Comparison of ENCODE assay signal across 15 cellular contexts in genomic region chr4:56755901-56756300, GRCh38.
A peak's percentile ranks its signal among the peaks of the same experiment; 100 is the strongest.
DNase-seq lines count a peak whose midpoint lies in the region; ATAC-seq and TF ChIP-seq lines count a peak whose summit lies in the region.
"Had no signal": no experiment of that assay in that cellular context is flagged by ENCODE, and none has a peak within 500 bp of the region (broad histone marks: within the 10 kb centered on the region; RNA-seq: fewer than 3 reads in every experiment).

No MANE protein-coding gene starts in this region.

- TF ChIP-seq CTCF in PC-3 (conservative IDR thresholded peaks at IDR 0.05; ENCODE audit: low read depth, low read length) (no peak), progenitor cell of endocrine pancreas (IDR thresholded peaks at IDR 0.05; ENCODE audit: unreplicated experiment) (no peak)

- POLR2A ChIA-PET in PC-3 (lab: Charles Lee; ENCODE audit: unreplicated experiment), result interaction anchor here (0.5 kb wide), 1 partner anchor 60 kb away, joined by 4 read pairs; no protein-coding TSS in a partner anchor
- POLR2A ChIA-PET in activated CD4-positive, alpha-beta T cell treated with anti-CD3 and anti-CD28 coated beads for 36 hours (lab: Charles Lee), result no interaction called here

- H2AFZ ChIP-seq in PC-3 (ENCODE audit: low read length), result peak overlapping the region; percentile 25; the same call in 1 of the 2 replicates

- H3K27ac Mint-ChIP-seq in progenitor cell of endocrine pancreas, result peak overlapping the region; percentile 62
- no peak overlapping the region for H3K27ac Mint-ChIP-seq in activated CD4-positive, alpha-beta T cell treated with anti-CD3 and anti-CD28 coated beads for 36 hours
- H3K27ac Mint-ChIP-seq: activated naive CD4-positive, alpha-beta T cell treated with anti-CD3 and anti-CD28 coated beads for 36 hours had no signal

- no peaks in the 10 kb centered on the region for H3K9me2 ChIP-seq in PC-3 (replicated peaks; ENCODE audit: low read length)

- no peaks in the 10 kb centered on the region for H3K79me2 ChIP-seq in PC-3 (ENCODE audit: low read length)

- peaks cover 4% of the 10 kb centered on the region for H3K9me3 Mint-ChIP-seq in progenitor cell of endocrine pancreas (ENCODE audit: low read depth)
- H3K9me3 Mint-ChIP-seq in activated CD4-positive, alpha-beta T cell treated with anti-CD3 and anti-CD28 coated beads for 36 hours (ENCODE audit: low read depth), result no peaks in the 10 kb centered on the region

- peak; percentile 10; the same call in 1 of the 2 replicates for ATAC-seq in PC-3
- ATAC-seq in activated CD4-positive, alpha-beta T cell treated with anti-CD3 and anti-CD28 coated beads for 36 hours, result no peak

- H3K4me2 ChIP-seq in PC-3 (ENCODE audit: low read length), result peak overlapping the region; percentile 47

- H3K27me3 ChIP-seq in PC-3 (ENCODE audit: low read length), result no peaks in the 10 kb centered on the region
- H3K27me3 ChIP-seq: SJCRH30 had no signal

- peaks cover 5% of the 10 kb centered on the region for H3K4me1 Mint-ChIP-seq in progenitor cell of endocrine pancreas (ENCODE audit: low read depth)
- peaks cover 46% of the 10 kb centered on the region for H3K4me1 Mint-ChIP-seq in activated CD4-positive, alpha-beta T cell treated with anti-CD3 and anti-CD28 coated beads for 36 hours

- H3K36me3 Mint-ChIP-seq in progenitor cell of endocrine pancreas (ENCODE audit: insufficient read depth), result no peaks in the 10 kb centered on the region
- no peaks in the 10 kb centered on the region for H3K36me3 Mint-ChIP-seq in activated CD4-positive, alpha-beta T cell treated with anti-CD3 and anti-CD28 coated beads for 36 hours (ENCODE audit: low read depth)

- H4K20me1 ChIP-seq in PC-3 (ENCODE audit: low read length), result no peaks in the 10 kb centered on the region

- peak; percentile 31 for DNase-seq in NCI-H345 (lab: John Stamatoyannopoulos, UW)
- no peak for DNase-seq in NCI-H345 treated with DMSO at 0.1 percent for 48 hours (lab: John Stamatoyannopoulos, UW; ENCODE audit: unreplicated experiment)
- DNase-seq in PC-3, result peak; percentile 70
- no peak for DNase-seq in epithelial cell of prostate (ENCODE audit: low read depth, low spot score)
- DNase-seq in progenitor cell of endocrine pancreas (ENCODE audit: low spot score, unreplicated experiment), result no peak
- DNase-seq in HUDEP-2 (lab: John Stamatoyannopoulos, UW; ENCODE audit: unreplicated experiment in 76 of 76), result no peak
- no peak for DNase-seq in activated CD4-positive, alpha-beta T cell treated with anti-CD3 and anti-CD28 coated beads for 36 hours
- no peak for DNase-seq in NCI-H526 (lab: John Stamatoyannopoulos, UW)
- DNase-seq: activated naive CD4-positive, alpha-beta T cell treated with anti-CD3 and anti-CD28 coated beads for 36 hours; caudate nucleus; GF-D8; MM.1S; NCI-H2171; SJCRH30 had no signal

- CTCF ChIA-PET in PC-3 (lab: Charles Lee), result no interaction called here
- CTCF ChIA-PET in activated CD4-positive, alpha-beta T cell treated with anti-CD3 and anti-CD28 coated beads for 36 hours (lab: Charles Lee), result interaction anchor here (0.6 kb wide), 1 partner anchor 23 kb away, joined by 3 read pairs; no protein-coding TSS in a partner anchor

- peaks cover 42% of the 10 kb centered on the region for H3K4me1 ChIP-seq in PC-3 (ENCODE audit: insufficient read depth, low read length)

- H3K9me3 ChIP-seq in PC-3 (ENCODE audit: low read length), result no peaks in the 10 kb centered on the region
- H3K9me3 ChIP-seq: SJCRH30 had no signal

- H3K4me3 Mint-ChIP-seq in progenitor cell of endocrine pancreas (ENCODE audit: low read depth), result no peak overlapping the region
- H3K4me3 Mint-ChIP-seq in activated CD4-positive, alpha-beta T cell treated with anti-CD3 and anti-CD28 coated beads for 36 hours, result no peak overlapping the region
- H3K4me3 Mint-ChIP-seq: activated naive CD4-positive, alpha-beta T cell treated with anti-CD3 and anti-CD28 coated beads for 36 hours had no signal

- intact Hi-C loops in PC-3 (cut with micrococcal nuclease), result loop anchor here (2.0 to 5.0 kb wide), 4 partner anchors 13 to 114 kb away; no protein-coding TSS in a partner anchor
- intact Hi-C loops in activated CD4-positive, alpha-beta T cell treated with anti-CD3 and anti-CD28 coated beads for 36 hours (cut with DNase I, micrococcal nuclease), result loop anchor here (2.0 to 5.0 kb wide), 6 partner anchors 33 to 221 kb away; partner anchors contain the start of genes NOA1 (in 1 of the 2), POLR2B (in 1 of the 2) and REST (in 1 of the 2)

- no peaks in the 10 kb centered on the region for H3F3A ChIP-seq in PC-3 (ENCODE audit: low read length, unreplicated experiment)

- H3K9ac ChIP-seq in PC-3 (ENCODE audit: low read length), result no peak overlapping the region

- H3K4me3 ChIP-seq in PC-3 (ENCODE audit: low read length), result no peak overlapping the region
- H3K4me3 ChIP-seq: SJCRH30 had no signal

- no peaks in the 10 kb centered on the region for H3K36me3 ChIP-seq in PC-3 (ENCODE audit: low read depth, low read length)
- H3K36me3 ChIP-seq: SJCRH30 had no signal

- peaks cover 9% of the 10 kb centered on the region for H3K27me3 Mint-ChIP-seq in progenitor cell of endocrine pancreas
- H3K27me3 Mint-ChIP-seq in activated CD4-positive, alpha-beta T cell treated with anti-CD3 and anti-CD28 coated beads for 36 hours, result no peaks in the 10 kb centered on the region

- no TSS peak for BruUV-seq in PC-3 (replicated peaks; lab: Mats Ljungman, UMichigan)

- H3K27ac ChIP-seq in PC-3 (ENCODE audit: low read length), result no peak overlapping the region
- H3K27ac ChIP-seq in epithelial cell of prostate, result peak overlapping the region; percentile 88
- H3K27ac ChIP-seq: 22Rv1, SJCRH30 had no signal

Comparison
In these comparisons a context has a peak if more than half of its experiments do, and no peak if none do; other contexts are left out.
1. DNase-seq: peak in NCI-H345 (single experiment) and PC-3 (single experiment); none in NCI-H345 treated with DMSO at 0.1 percent for 48 hours (single experiment), epithelial cell of prostate (single experiment), progenitor cell of endocrine pancreas (single experiment), HUDEP-2 (0 of 76), activated CD4-positive, alpha-beta T cell treated with anti-CD3 and anti-CD28 coated beads for 36 hours (single experiment) and NCI-H526 (0 of 2).